ENCODE assay signal across 8 cellular contexts in the genomic region with DNA sequence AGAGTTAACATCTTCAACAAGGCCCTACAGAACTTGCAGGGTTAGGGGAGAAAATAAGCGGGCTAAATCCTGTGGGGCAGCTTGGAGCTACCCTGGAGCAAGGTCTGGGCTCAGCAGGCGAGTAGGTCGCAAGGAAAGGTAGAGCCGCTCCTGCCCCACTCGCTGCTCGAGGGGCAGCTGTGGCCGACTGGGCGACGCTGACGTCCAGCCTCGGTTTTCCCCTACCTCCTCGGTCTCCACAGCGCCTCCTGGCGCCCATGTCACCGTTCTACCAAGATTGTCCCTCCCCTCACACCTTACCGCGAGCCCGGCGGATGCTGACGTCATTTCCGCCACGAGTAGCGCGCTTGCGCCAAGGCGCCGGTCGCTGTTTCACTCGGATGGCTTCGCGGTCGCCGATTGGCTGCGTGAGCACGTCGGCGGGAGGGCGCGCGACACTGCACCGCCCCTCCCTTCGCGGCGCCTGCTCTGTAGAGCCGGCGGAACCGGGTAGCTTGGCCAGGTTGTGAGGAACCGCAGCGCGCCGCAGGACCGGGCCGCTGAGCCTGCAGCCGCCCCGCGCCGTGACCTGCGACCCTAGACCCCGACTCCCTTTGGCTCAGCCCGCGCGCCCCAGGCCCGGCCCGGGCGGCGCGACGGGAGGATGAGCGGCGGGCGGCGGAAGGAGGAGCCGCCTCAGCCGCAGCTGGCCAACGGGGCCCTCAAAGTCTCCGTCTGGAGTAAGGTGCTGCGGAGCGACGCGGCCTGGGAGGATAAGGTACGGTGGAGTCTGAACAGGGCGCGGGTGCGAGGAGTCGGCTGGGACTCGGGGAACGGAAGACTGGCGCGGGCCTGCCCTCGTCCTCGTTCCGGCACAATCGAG. TPM values are rescaled to one million over a fixed set of nuclear protein-coding genes. Genes with fewer than 3 reads are reported as not detected.
DNase-seq lines count a peak whose midpoint lies in the region; ATAC-seq and TF ChIP-seq lines count a peak whose summit lies in the region.

A gene with protein sequence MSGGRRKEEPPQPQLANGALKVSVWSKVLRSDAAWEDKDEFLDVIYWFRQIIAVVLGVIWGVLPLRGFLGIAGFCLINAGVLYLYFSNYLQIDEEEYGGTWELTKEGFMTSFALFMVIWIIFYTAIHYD (plus strand): TSS at position 471 of the 862 bp plus-strand sequence. CDS start 173 bp downstream, at position 644.

- peak; percentile 99 for DNase-seq in Karpas-422
- DNase-seq in RKO (ENCODE audit: low spot score) = peak; percentile 99
- peak; percentile 100 for DNase-seq in activated T-helper 1 cell treated with anti-CD3 and anti-CD28 coated beads, Interleukin-12 subunit alpha, Interleukin-12 subunit beta, Interleukin-2, Interleukin-4 antibody, amounts not matched to agents 30 ng/mL and 10 ng/mL and 1 ng/mL, durations not matched to agents 14 hours and 24 hours and 36 hours (ENCODE audit: low spot score)
- DNase-seq in fibroblast of gingiva (ENCODE audit: low read depth) = peak; percentile 97
- peak; percentile 98 to 99 (median 99) for DNase-seq in naive thymus-derived CD4-positive, alpha-beta T cell
- peak; percentile 98 for DNase-seq in stimulated activated naive CD4-positive, alpha-beta T cell (lab: John Stamatoyannopoulos, UW)

- H3K9ac ChIP-seq in Karpas-422 (ENCODE audit: low read length) = peak within 1 kb of the TSS; percentile 94

- no peaks in the 10 kb centered on the region for H3K9me3 Mint-ChIP-seq in activated T-helper 1 cell treated with anti-CD3 and anti-CD28 coated beads, Interleukin-12 subunit alpha, Interleukin-12 subunit beta, Interleukin-2, Interleukin-4 antibody, amounts not matched to agents 30 ng/mL and 10 ng/mL and 1 ng/mL, durations not matched to agents 14 hours and 24 hours and 36 hours
- H3K9me3 Mint-ChIP-seq in naive thymus-derived CD4-positive, alpha-beta T cell = peaks cover 0 to 4% (median 0%) of the 10 kb centered on the region in 11 donors

- H3K27me3 ChIP-seq in DOHH2 (ENCODE audit: control insufficient read depth, low read length) (no peaks in the 10 kb centered on the region), Karpas-422 (ENCODE audit: low read length) (no peaks in the 10 kb centered on the region)
- no peaks in the 10 kb centered on the region for H3K27me3 ChIP-seq in naive thymus-derived CD4-positive, alpha-beta T cell (ENCODE audit: control insufficient read depth in 2 of 2, insufficient read depth in 2 of 2, low read length in 2 of 2)

- H3K27ac ChIP-seq in DOHH2 (ENCODE audit: low read depth, low read length) = peak within 1 kb of the TSS; percentile 83
- peak within 1 kb of the TSS; percentile 94 for H3K27ac ChIP-seq in Karpas-422 (ENCODE audit: low read length)
- H3K27ac ChIP-seq in naive thymus-derived CD4-positive, alpha-beta T cell (ENCODE audit: low read depth, low read length) = peak within 1 kb of the TSS; percentile 91

- peak; percentile 87 for ATAC-seq in GM21786 (IDR thresholded peaks at IDR 0.05; ENCODE audit: unreplicated experiment)
- ATAC-seq in naive thymus-derived CD4-positive, alpha-beta T cell = peak; percentile 94

- H3K36me3 ChIP-seq in DOHH2 (ENCODE audit: control insufficient read depth, low read length) = peaks cover 36% of the 10 kb centered on the region
- H3K36me3 ChIP-seq in Karpas-422 (ENCODE audit: insufficient read depth, low read length) = peaks cover 16% of the 10 kb centered on the region
- peaks cover 4 to 32% (median 4%) of the 10 kb centered on the region in 3 experiments for H3K36me3 ChIP-seq in naive thymus-derived CD4-positive, alpha-beta T cell (ENCODE audit: control insufficient read depth in 2 of 3, insufficient read depth in 3 of 3, low read length in 3 of 3)

- peaks cover 24% of the 10 kb centered on the region for H3K4me1 ChIP-seq in DOHH2 (ENCODE audit: control insufficient read depth, low read length)
- H3K4me1 ChIP-seq in Karpas-422 (ENCODE audit: low read length) = peaks cover 33% of the 10 kb centered on the region
- H3K4me1 ChIP-seq in naive thymus-derived CD4-positive, alpha-beta T cell (ENCODE audit: control insufficient read depth in 2 of 2, insufficient read depth in 2 of 2, low read length in 2 of 2) = peaks cover 16 to 20% of the 10 kb centered on the region in 2 donors

- H3K4me2 ChIP-seq in DOHH2 (ENCODE audit: low read length) (peak within 1 kb of the TSS; percentile 85), Karpas-422 (ENCODE audit: low read depth, low read length, poor library complexity, severe bottlenecking) (peak within 1 kb of the TSS; percentile 90)

- H3K4me1 Mint-ChIP-seq in activated T-helper 1 cell treated with anti-CD3 and anti-CD28 coated beads, Interleukin-12 subunit alpha, Interleukin-12 subunit beta, Interleukin-2, Interleukin-4 antibody, amounts not matched to agents 30 ng/mL and 10 ng/mL and 1 ng/mL, durations not matched to agents 14 hours and 24 hours and 36 hours (ENCODE audit: low read depth) = peaks cover 32% of the 10 kb centered on the region
- H3K4me1 Mint-ChIP-seq in naive thymus-derived CD4-positive, alpha-beta T cell = peaks cover 12 to 38% (median 28%) of the 10 kb centered on the region in 7 donors

- peak within 1 kb of the TSS; percentile 98 for H3K4me3 Mint-ChIP-seq in activated T-helper 1 cell treated with anti-CD3 and anti-CD28 coated beads, Interleukin-12 subunit alpha, Interleukin-12 subunit beta, Interleukin-2, Interleukin-4 antibody, amounts not matched to agents 30 ng/mL and 10 ng/mL and 1 ng/mL, durations not matched to agents 14 hours and 24 hours and 36 hours
- peak within 1 kb of the TSS; percentile 95 to 99 (median 96) for H3K4me3 Mint-ChIP-seq in naive thymus-derived CD4-positive, alpha-beta T cell

- peaks cover 24% of the 10 kb centered on the region for H3K36me3 Mint-ChIP-seq in activated T-helper 1 cell treated with anti-CD3 and anti-CD28 coated beads, Interleukin-12 subunit alpha, Interleukin-12 subunit beta, Interleukin-2, Interleukin-4 antibody, amounts not matched to agents 30 ng/mL and 10 ng/mL and 1 ng/mL, durations not matched to agents 14 hours and 24 hours and 36 hours (ENCODE audit: low read depth)
- peaks cover 0 to 13% (median 0%) of the 10 kb centered on the region in 5 donors for H3K36me3 Mint-ChIP-seq in naive thymus-derived CD4-positive, alpha-beta T cell

- H3K79me2 ChIP-seq in DOHH2 (ENCODE audit: control insufficient read depth, low read length) (peaks cover 38% of the 10 kb centered on the region), Karpas-422 (ENCODE audit: low read length) (peaks cover 31% of the 10 kb centered on the region)

- H3K4me3 ChIP-seq in DOHH2 (ENCODE audit: low read length) (peak within 1 kb of the TSS; percentile 97), Karpas-422 (ENCODE audit: low read length) (peak within 1 kb of the TSS; percentile 80)
- H3K4me3 ChIP-seq in naive thymus-derived CD4-positive, alpha-beta T cell (ENCODE audit: low read length) = peak within 1 kb of the TSS; percentile 89

- intact Hi-C loops in activated T-helper 1 cell treated with anti-CD3 and anti-CD28 coated beads, Interleukin-12 subunit alpha, Interleukin-12 subunit beta, Interleukin-2, Interleukin-4 antibody, amounts not matched to agents 30 ng/mL and 10 ng/mL and 1 ng/mL, durations not matched to agents 14 hours and 24 hours and 36 hours (cut with micrococcal nuclease) = loop anchor here (1.0 to 10.0 kb wide), 9 partner anchors 10 to 651 kb away; partner anchors contain the start of gene SCAND1
- intact Hi-C loops in naive thymus-derived CD4-positive, alpha-beta T cell (cut with micrococcal nuclease) = loop anchor here (1.0 to 5.0 kb wide), 13 partner anchors 10 to 922 kb away; partner anchors contain the start of genes NDRG3 (in 2 of the 2), TGIF2 (in 2 of the 2), BLCAP (in 1 of the 2) and SLA2 (in 1 of the 2)

- no peaks in the 10 kb centered on the region for H3K9me2 ChIP-seq in DOHH2 (replicated peaks; ENCODE audit: control insufficient read depth, low read length)
- no peaks in the 10 kb centered on the region for H3K9me2 ChIP-seq in Karpas-422 (replicated peaks; ENCODE audit: insufficient read depth, low read length)

- peak; percentile 92 for TF ChIP-seq CTCF in DOHH2 (IDR thresholded peaks at IDR 0.05; ENCODE audit: low read depth, low read length, poor library complexity, severe bottlenecking)

- H3K27ac Mint-ChIP-seq in activated T-helper 1 cell treated with anti-CD3 and anti-CD28 coated beads, Interleukin-12 subunit alpha, Interleukin-12 subunit beta, Interleukin-2, Interleukin-4 antibody, amounts not matched to agents 30 ng/mL and 10 ng/mL and 1 ng/mL, durations not matched to agents 14 hours and 24 hours and 36 hours = peak within 1 kb of the TSS; percentile 94
- H3K27ac Mint-ChIP-seq in naive thymus-derived CD4-positive, alpha-beta T cell = peak within 1 kb of the TSS; percentile 94 to 99 (median 96)

- POLR2A ChIA-PET in naive thymus-derived CD4-positive, alpha-beta T cell (lab: Charles Lee) = interaction anchor here (0.6 to 5.7 kb wide), 22 partner anchors 9 to 651 kb away, joined by 3 to 93 read pairs (median 4); partner anchors contain the start of genes NDRG3, SCAND1, SLA2 and TGIF2

- H2AFZ ChIP-seq in Karpas-422 (ENCODE audit: low read length) = 0 out of 2 replicates have a peak within 1 kb of the TSS, but pooled peaks have one; percentile 86

- CTCF ChIA-PET in naive thymus-derived CD4-positive, alpha-beta T cell (lab: Charles Lee) = interaction anchor here (0.5 to 3.7 kb wide), 17 partner anchors 11 to 324 kb away, joined by 3 to 24 read pairs (median 4); partner anchors contain the start of gene SLA2

- H4K20me1 ChIP-seq in DOHH2 (ENCODE audit: control insufficient read depth, insufficient read depth, low read depth, low read length) (peaks cover 10% of the 10 kb centered on the region), Karpas-422 (ENCODE audit: insufficient read depth, low read depth, low read length) (peaks cover 19% of the 10 kb centered on the region)

- peaks cover 12% of the 10 kb centered on the region for H3F3A ChIP-seq in DOHH2 (ENCODE audit: control insufficient read depth, insufficient read depth)

- no peaks in the 10 kb centered on the region for H3K9me3 ChIP-seq in DOHH2 (ENCODE audit: control insufficient read depth, insufficient read depth, low read length)
- no peaks in the 10 kb centered on the region for H3K9me3 ChIP-seq in Karpas-422 (ENCODE audit: low read length)
- no peaks in the 10 kb centered on the region for H3K9me3 ChIP-seq in naive thymus-derived CD4-positive, alpha-beta T cell (ENCODE audit: control insufficient read depth in 2 of 3, low read length in 3 of 3)

- peaks cover 2% of the 10 kb centered on the region for H3K27me3 Mint-ChIP-seq in activated T-helper 1 cell treated with anti-CD3 and anti-CD28 coated beads, Interleukin-12 subunit alpha, Interleukin-12 subunit beta, Interleukin-2, Interleukin-4 antibody, amounts not matched to agents 30 ng/mL and 10 ng/mL and 1 ng/mL, durations not matched to agents 14 hours and 24 hours and 36 hours (ENCODE audit: insufficient read depth)
- peaks cover 0 to 3% (median 0%) of the 10 kb centered on the region in 5 donors for H3K27me3 Mint-ChIP-seq in naive thymus-derived CD4-positive, alpha-beta T cell

RNA-seq across cellular contexts. Expression of the gene that starts here (rescaled TPM):
- 82.1 and 89.0 TPM in 2 replicates for total RNA-seq in Karpas-422 (2014; rRNA removed; shearing (Covaris generic); ENCODE audit: low replicate concordance)
- total RNA-seq in activated T-helper 1 cell treated with anti-CD3 and anti-CD28 coated beads, Interleukin-12 subunit alpha, Interleukin-12 subunit beta, Interleukin-2, Interleukin-4 antibody, amounts not matched to agents 30 ng/mL and 10 ng/mL and 1 ng/mL, durations not matched to agents 14 hours and 24 hours and 36 hours = 112 and 119 TPM in 2 replicates
- 100 to 1,000 TPM in 1 of 5 experiments, 10 to 100 TPM in 4; 47.9 to 100 (median 53.1) TPM for total RNA-seq in naive thymus-derived CD4-positive, alpha-beta T cell
- 100 to 1,000 TPM; 104 to 153 TPM for polyA plus RNA-seq in naive thymus-derived CD4-positive, alpha-beta T cell

Comparison
In these comparisons a context has a peak if more than half of its experiments do, and no peak if none do; other contexts are left out.
1. Peak in every context shown above with its lines: DNase-seq, ATAC-seq, H3K4me3 ChIP-seq and H3K27ac ChIP-seq.